In the genomic region with DNA sequence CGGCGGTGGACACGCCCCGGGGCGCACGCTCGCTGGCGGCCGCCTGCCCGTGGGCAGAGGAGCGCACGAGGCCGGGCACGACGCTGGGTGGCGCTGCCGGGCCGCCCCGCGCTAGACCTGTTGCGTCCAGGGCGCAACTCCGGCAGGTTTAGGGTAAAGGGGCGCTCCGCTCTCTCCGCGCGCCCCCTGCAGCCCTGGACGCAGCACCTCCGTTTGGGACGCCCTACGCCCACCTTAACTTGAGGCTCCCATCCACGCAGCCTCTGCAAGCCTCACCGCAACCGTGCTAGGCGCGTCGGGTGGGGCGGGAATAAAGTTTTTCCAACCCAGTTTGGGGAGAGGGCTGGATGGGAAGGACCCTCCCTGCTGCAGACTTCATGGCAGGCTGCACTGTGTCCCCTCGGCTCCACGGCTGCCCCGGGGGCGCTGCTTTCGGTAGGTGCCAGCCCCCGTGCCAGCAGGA, we compare ENCODE assay signal across 8 cellular contexts. TPM values are rescaled to one million over a fixed set of nuclear protein-coding genes. Genes with fewer than 3 reads are reported as not detected.
DNase-seq lines count a peak whose midpoint lies in the region; ATAC-seq and TF ChIP-seq lines count a peak whose summit lies in the region.

No MANE protein-coding gene starts in this region.

- peak; percentile 81 for TF ChIP-seq RAD21 in Ishikawa (IDR thresholded peaks at IDR 0.05; ENCODE audit: low read depth)

- intact Hi-C loops in Right ventricle myocardium inferior (cut with DNase I): loop anchor here (5.0 to 10.0 kb wide), 2 partner anchors 80 to 207 kb away; no protein-coding TSS in a partner anchor
- intact Hi-C loops in cardiac septum (cut with DNase I): loop anchor here (5.0 kb wide), 1 partner anchor 50 kb away; no protein-coding TSS in a partner anchor
- intact Hi-C loops in colonic mucosa (cut with DNase I): no loop called here

- H3K27me3 ChIP-seq in RWPE2 (ENCODE audit: insufficient read depth, poor library complexity, severe bottlenecking): no peaks in the 10 kb centered on the region
- H3K27me3 ChIP-seq in colonic mucosa: no peaks in the 10 kb centered on the region

- H3K36me3 ChIP-seq in RWPE2 (ENCODE audit: low read depth) (no peaks in the 10 kb centered on the region), colonic mucosa (no peaks in the 10 kb centered on the region)

- H3K9ac ChIP-seq in colonic mucosa (ENCODE audit: low read depth in 2 of 2, low read length in 2 of 2): peak overlapping the region; percentile 56 to 68

- peak overlapping the region; percentile 5 for H3K27ac ChIP-seq in RWPE2 (ENCODE audit: poor library complexity, severe bottlenecking)
- H3K27ac ChIP-seq in colonic mucosa: no peak overlapping the region

- ATAC-seq in Right ventricle myocardium inferior (peak; percentile 92), RWPE2 (ENCODE audit: low read depth) (peak; percentile 90), left lobe of liver (peak; percentile 90)

- peak; percentile 94 for TF ChIP-seq CTCF in RWPE2 (IDR thresholded peaks at IDR 0.05; ENCODE audit: poor library complexity, severe bottlenecking)
- TF ChIP-seq CTCF in colonic mucosa (IDR thresholded peaks at IDR 0.05): peak; percentile 91

- H3K4me1 ChIP-seq in RWPE2 (ENCODE audit: insufficient read depth, poor library complexity, severe bottlenecking) (peaks cover 9% of the 10 kb centered on the region), colonic mucosa (no peaks in the 10 kb centered on the region)

- H3K4me3 ChIP-seq in RWPE2 (ENCODE audit: severe bottlenecking) (peak overlapping the region; percentile 71), colonic mucosa (peak overlapping the region; percentile 62)

- H3K9me3 ChIP-seq in RWPE2 (ENCODE audit: severe bottlenecking): no peaks in the 10 kb centered on the region
- no peaks in the 10 kb centered on the region for H3K9me3 ChIP-seq in colonic mucosa

- TF ChIP-seq EP300 in Ishikawa (IDR thresholded peaks at IDR 0.05; ENCODE audit: borderline replicate concordance): no peak

- peak; percentile 78 for DNase-seq in Right ventricle myocardium inferior (ENCODE audit: missing footprints)
- no peak for DNase-seq in cardiac septum (ENCODE audit: low spot score)
- peak; percentile 70 for DNase-seq in RWPE2 (ENCODE audit: low spot score)
- DNase-seq in colonic mucosa: peak; percentile 79
- peak; percentile 85 for DNase-seq in left lobe of liver (ENCODE audit: low spot score)
- DNase-seq in stimulated activated CD4-positive, alpha-beta T cell treated with anti-CD3 and anti-CD28 coated beads, Interleukin-4, amount 100 ng/mL, for 48 hours (ENCODE audit: low read depth in 2 of 2): peak; percentile 39 to 47
- no peak for DNase-seq in NCI-H1048 (lab: John Stamatoyannopoulos, UW)

TF ChIP-seq in Ishikawa, 13 proteins besides CTCF, POLR2A, EP300 and RAD21:
- no peak for TF ChIP-seq YY1 (IDR thresholded peaks at IDR 0.05; ENCODE audit: low read depth)
- TF ChIP-seq NFIC (IDR thresholded peaks at IDR 0.05): no peak
- peak; percentile 94 for TF ChIP-seq ZBTB7A (IDR thresholded peaks at IDR 0.05; ENCODE audit: low read depth)
- TF ChIP-seq, protein P1, sequence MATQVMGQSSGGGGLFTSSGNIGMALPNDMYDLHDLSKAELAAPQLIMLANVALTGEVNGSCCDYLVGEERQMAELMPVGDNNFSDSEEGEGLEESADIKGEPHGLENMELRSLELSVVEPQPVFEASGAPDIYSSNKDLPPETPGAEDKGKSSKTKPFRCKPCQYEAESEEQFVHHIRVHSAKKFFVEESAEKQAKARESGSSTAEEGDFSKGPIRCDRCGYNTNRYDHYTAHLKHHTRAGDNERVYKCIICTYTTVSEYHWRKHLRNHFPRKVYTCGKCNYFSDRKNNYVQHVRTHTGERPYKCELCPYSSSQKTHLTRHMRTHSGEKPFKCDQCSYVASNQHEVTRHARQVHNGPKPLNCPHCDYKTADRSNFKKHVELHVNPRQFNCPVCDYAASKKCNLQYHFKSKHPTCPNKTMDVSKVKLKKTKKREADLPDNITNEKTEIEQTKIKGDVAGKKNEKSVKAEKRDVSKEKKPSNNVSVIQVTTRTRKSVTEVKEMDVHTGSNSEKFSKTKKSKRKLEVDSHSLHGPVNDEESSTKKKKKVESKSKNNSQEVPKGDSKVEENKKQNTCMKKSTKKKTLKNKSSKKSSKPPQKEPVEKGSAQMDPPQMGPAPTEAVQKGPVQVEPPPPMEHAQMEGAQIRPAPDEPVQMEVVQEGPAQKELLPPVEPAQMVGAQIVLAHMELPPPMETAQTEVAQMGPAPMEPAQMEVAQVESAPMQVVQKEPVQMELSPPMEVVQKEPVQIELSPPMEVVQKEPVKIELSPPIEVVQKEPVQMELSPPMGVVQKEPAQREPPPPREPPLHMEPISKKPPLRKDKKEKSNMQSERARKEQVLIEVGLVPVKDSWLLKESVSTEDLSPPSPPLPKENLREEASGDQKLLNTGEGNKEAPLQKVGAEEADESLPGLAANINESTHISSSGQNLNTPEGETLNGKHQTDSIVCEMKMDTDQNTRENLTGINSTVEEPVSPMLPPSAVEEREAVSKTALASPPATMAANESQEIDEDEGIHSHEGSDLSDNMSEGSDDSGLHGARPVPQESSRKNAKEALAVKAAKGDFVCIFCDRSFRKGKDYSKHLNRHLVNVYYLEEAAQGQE (IDR thresholded peaks at IDR 0.05; ENCODE audit: low read depth): no peak
- no peak for TF ChIP-seq CEBPB (IDR thresholded peaks at IDR 0.05)
- TF ChIP-seq, protein P2, sequence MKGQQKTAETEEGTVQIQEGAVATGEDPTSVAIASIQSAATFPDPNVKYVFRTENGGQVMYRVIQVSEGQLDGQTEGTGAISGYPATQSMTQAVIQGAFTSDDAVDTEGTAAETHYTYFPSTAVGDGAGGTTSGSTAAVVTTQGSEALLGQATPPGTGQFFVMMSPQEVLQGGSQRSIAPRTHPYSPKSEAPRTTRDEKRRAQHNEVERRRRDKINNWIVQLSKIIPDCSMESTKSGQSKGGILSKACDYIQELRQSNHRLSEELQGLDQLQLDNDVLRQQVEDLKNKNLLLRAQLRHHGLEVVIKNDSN (IDR thresholded peaks at IDR 0.05): no peak
- peak; percentile 89 for TF ChIP-seq MAX (IDR thresholded peaks at IDR 0.05)
- TF ChIP-seq FOXM1 (IDR thresholded peaks at IDR 0.05; ENCODE audit: borderline replicate concordance, low read depth): no peak
- peak; percentile 26; the same call in 1 of the 2 replicates for TF ChIP-seq EGR1 (IDR thresholded peaks at IDR 0.05)
- no peak for TF ChIP-seq TAF1 (IDR thresholded peaks at IDR 0.05; ENCODE audit: low read depth)
- no peak for TF ChIP-seq TCF12 (IDR thresholded peaks at IDR 0.05; ENCODE audit: low read depth)

RNA-seq across cellular contexts. Expression of gene SYT17, which starts 0.3 kb away (rescaled TPM):
- total RNA-seq in Right ventricle myocardium inferior (0.54 TPM), cardiac septum (0.81 TPM), colonic mucosa (1 to 10 TPM; 5.1 to 5.5 TPM), left lobe of liver (7.7 TPM)

RNA-seq across cellular contexts. Expression of gene ITPRIPL2, which starts 54.0 kb away (rescaled TPM):
- 15.3 TPM for total RNA-seq in Right ventricle myocardium inferior
- total RNA-seq in cardiac septum: 24.6 TPM
- 10 to 100 TPM; 34.9 to 36.2 TPM for total RNA-seq in colonic mucosa
- 16.2 TPM for total RNA-seq in left lobe of liver

Comparison
In these comparisons a context has a peak if more than half of its experiments do, and no peak if none do; other contexts are left out.
1. DNase-seq: peak in Right ventricle myocardium inferior (single experiment), RWPE2 (single experiment), colonic mucosa (single experiment), left lobe of liver (single experiment) and stimulated activated CD4-positive, alpha-beta T cell treated with anti-CD3 and anti-CD28 coated beads, Interleukin-4, amount 100 ng/mL, for 48 hours (2 of 2); none in cardiac septum (single experiment) and NCI-H1048 (single experiment).
2. Peak in every context shown above with its lines, with median percentiles within 50 percentile points of each other: ATAC-seq.